In genomic region chr1:204989266-204990058, GRCh38 we compare ENCODE assay signal across 8 cellular contexts. TPM values are rescaled to one million over a fixed set of nuclear protein-coding genes. Genes with fewer than 3 reads are reported as not detected.
A peak's percentile ranks its signal among the peaks of the same experiment; 100 is the strongest.
DNase-seq lines count a peak whose midpoint lies in the region; ATAC-seq, FAIRE-seq and TF ChIP-seq lines count a peak whose summit lies in the region.

No MANE protein-coding gene starts in this region.

- H3K9me3 ChIP-seq in MG63: no peaks in the 10 kb centered on the region

- ATAC-seq in omental fat pad (ENCODE audit: low FRiP score) (peak; percentile 87), GM19324 (IDR thresholded peaks at IDR 0.05; ENCODE audit: low FRiP score, unreplicated experiment) (no peak)

- H3K4me3 Mint-ChIP-seq in activated naive CD4-positive, alpha-beta T cell treated with anti-CD3 and anti-CD28 coated beads for 36 hours: no peak overlapping the region
- H3K4me3 Mint-ChIP-seq in type B pancreatic cell: no peak overlapping the region

- DNase-seq in ELF-1 (ENCODE audit: low read depth, low spot score): peak; percentile 94
- DNase-seq in MG63: peak; percentile 64
- peak; percentile 79 for DNase-seq in RPMI8226
- DNase-seq in activated naive CD4-positive, alpha-beta T cell treated with anti-CD3 and anti-CD28 coated beads for 36 hours: peak; percentile 82
- peak; percentile 73 to 89 for DNase-seq in frontal cortex (ENCODE audit: low spot score in 2 of 2)
- DNase-seq in omental fat pad (ENCODE audit: low spot score): no peak
- no peak for DNase-seq in type B pancreatic cell (ENCODE audit: extremely low spot score, unreplicated experiment)

- FAIRE-seq in frontal cortex (lab: Jason Lieb, UNC): no peak

- no peaks in the 10 kb centered on the region; the same call in 1 of the 2 replicates for H3K36me3 ChIP-seq in MG63

- TF ChIP-seq CTCF in omental fat pad (IDR thresholded peaks at IDR 0.05): peak in 1 of 3 donors; percentile 65
- peak; percentile 98 for TF ChIP-seq CTCF in type B pancreatic cell (conservative IDR thresholded peaks at IDR 0.05)

- CTCF ChIA-PET in activated naive CD4-positive, alpha-beta T cell treated with anti-CD3 and anti-CD28 coated beads for 36 hours (lab: Charles Lee): interaction anchor here (0.5 to 10.4 kb wide), 15 partner anchors 9 to 266 kb away, joined by 3 to 116 read pairs (median 4); no protein-coding TSS in a partner anchor

- H3K4me1 Mint-ChIP-seq in activated naive CD4-positive, alpha-beta T cell treated with anti-CD3 and anti-CD28 coated beads for 36 hours (ENCODE audit: low read depth): peaks cover 12% of the 10 kb centered on the region
- peaks cover 3% of the 10 kb centered on the region for H3K4me1 Mint-ChIP-seq in type B pancreatic cell (ENCODE audit: unreplicated experiment)

- no peak overlapping the region for H3K27ac Mint-ChIP-seq in activated naive CD4-positive, alpha-beta T cell treated with anti-CD3 and anti-CD28 coated beads for 36 hours
- no peak overlapping the region for H3K27ac Mint-ChIP-seq in type B pancreatic cell

- no peaks in the 10 kb centered on the region for H3K9me3 Mint-ChIP-seq in activated naive CD4-positive, alpha-beta T cell treated with anti-CD3 and anti-CD28 coated beads for 36 hours
- no peaks in the 10 kb centered on the region for H3K9me3 Mint-ChIP-seq in type B pancreatic cell

- intact Hi-C loops in activated naive CD4-positive, alpha-beta T cell treated with anti-CD3 and anti-CD28 coated beads for 36 hours (cut with micrococcal nuclease): loop anchor here (1.0 to 5.0 kb wide), 6 partner anchors 72 to 348 kb away; partner anchors contain the start of gene RBBP5

- H3K27me3 ChIP-seq in MG63: no peaks in the 10 kb centered on the region

- H3K4me3 ChIP-seq in MG63: no peak overlapping the region

- H3K36me3 Mint-ChIP-seq in activated naive CD4-positive, alpha-beta T cell treated with anti-CD3 and anti-CD28 coated beads for 36 hours (ENCODE audit: low read depth): no peaks in the 10 kb centered on the region
- no peaks in the 10 kb centered on the region for H3K36me3 Mint-ChIP-seq in type B pancreatic cell

- H3K27me3 Mint-ChIP-seq in activated naive CD4-positive, alpha-beta T cell treated with anti-CD3 and anti-CD28 coated beads for 36 hours (ENCODE audit: low read depth): no peaks in the 10 kb centered on the region
- H3K27me3 Mint-ChIP-seq in type B pancreatic cell: peaks cover 59% of the 10 kb centered on the region

RNA-seq across cellular contexts. Expression of gene CNTN2, which starts 53.5 kb away (rescaled TPM):
- not detected in 2 replicates for total RNA-seq in MG63 (2014; rRNA removed; shearing (Covaris generic); ENCODE audit: low replicate concordance)
- not detected for total RNA-seq in activated naive CD4-positive, alpha-beta T cell treated with anti-CD3 and anti-CD28 coated beads for 36 hours
- total RNA-seq in frontal cortex (17.5 TPM), omental fat pad (under 1 TPM in 1 of 4 donors, not detected in 3; 0.47 TPM), type B pancreatic cell (ENCODE audit: low replicate concordance) (0.59 and 6.3 TPM in 2 replicates)

Comparison
In these comparisons a context has a peak if more than half of its experiments do, and no peak if none do; other contexts are left out.
1. DNase-seq: peak in ELF-1 (single experiment), MG63 (single experiment), RPMI8226 (single experiment), activated naive CD4-positive, alpha-beta T cell treated with anti-CD3 and anti-CD28 coated beads for 36 hours (single experiment) and frontal cortex (2 of 2); none in omental fat pad (single experiment) and type B pancreatic cell (single experiment).